ENCODE assay signal across 1 cellular context in the genomic region with DNA sequence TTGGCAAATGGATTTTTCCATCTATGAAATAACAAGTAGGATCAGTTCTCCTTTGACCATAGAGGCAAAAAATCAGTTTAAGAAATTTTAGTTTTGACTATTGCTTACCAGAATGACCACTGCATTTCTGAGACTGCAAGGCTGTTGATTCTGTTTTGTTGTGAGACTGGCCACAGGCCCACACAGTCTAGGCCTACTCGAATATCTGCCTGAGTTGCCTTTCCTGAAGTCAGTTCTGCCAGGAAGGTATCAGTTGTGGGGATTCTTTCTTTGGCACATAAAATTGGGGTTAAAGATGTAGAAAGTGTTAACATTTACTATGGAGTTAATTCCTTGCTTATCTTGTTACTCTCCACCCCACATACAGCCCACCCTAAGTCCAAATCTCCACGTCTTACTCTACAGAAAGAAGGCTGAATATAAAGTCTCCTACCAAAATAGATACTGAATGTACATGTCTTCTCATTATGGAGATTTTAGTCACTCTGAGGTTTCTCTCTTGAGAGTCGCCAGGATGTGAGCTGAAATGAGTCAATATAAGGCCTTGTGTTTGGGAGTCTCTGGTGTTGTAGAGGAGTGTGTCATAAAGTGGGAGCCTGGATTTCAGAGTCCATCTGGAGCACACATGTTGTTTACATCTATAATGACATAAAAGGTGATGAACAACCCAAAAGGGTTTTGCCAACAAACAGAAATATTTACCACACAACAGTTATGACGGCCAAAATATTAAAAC.
TF ChIP-seq lines count a peak whose summit lies in the region.

No MANE protein-coding gene starts in this region.

TF ChIP-seq in HepG2, 621 proteins besides CTCF, POLR2A, EP300 and RAD21:
- TF ChIP-seq ZNF703 (CRISPR knock-in tag; IDR thresholded peaks at IDR 0.05; ENCODE audit: borderline replicate concordance): no peak
TF ChIP-seq in HepG2: peak in this region for 0.
